8 cellular contexts compared by ENCODE assay signal in genomic region chr5:121962347-121962670, GRCh38. TPM values are rescaled to one million over a fixed set of nuclear protein-coding genes. Genes with fewer than 3 reads are reported as not detected.
DNase-seq lines count a peak whose midpoint lies in the region; ATAC-seq and TF ChIP-seq lines count a peak whose summit lies in the region.

No MANE protein-coding gene starts in this region.

- peaks cover 18% of the 10 kb centered on the region for H3K4me1 Mint-ChIP-seq in T-helper 2 cell treated with Interferon-gamma antibody and Interleukin-4, amounts not matched to agents 5 μg/mL and 100 μg/mL, for 36 hours (ENCODE audit: low read depth)

- peaks cover 10% of the 10 kb centered on the region for H3K36me3 Mint-ChIP-seq in T-helper 2 cell treated with Interferon-gamma antibody and Interleukin-4, amounts not matched to agents 5 μg/mL and 100 μg/mL, for 36 hours (ENCODE audit: low read depth)

- peak; percentile 32 for ATAC-seq in HG03060 (IDR thresholded peaks at IDR 0.05; ENCODE audit: low read depth, unreplicated experiment)

- H3K36me3 ChIP-seq in left ventricle myocardium inferior (no peaks in the 10 kb centered on the region), iPS-15b (ENCODE audit: control insufficient read depth, insufficient read depth, low read length) (no peaks in the 10 kb centered on the region), stomach (no peaks in the 10 kb centered on the region)

- H3K27ac ChIP-seq in left ventricle myocardium inferior (replicated peaks) (peak overlapping the region; percentile 73), stomach (peak overlapping the region in 4 of 5 donors; percentile 65 to 87 (median 74))

- WGBS in stomach, 5 donors: 0 to 1% (median 0%) methylated on average over 6 of the region's 6 CpGs

- TF ChIP-seq EP300 in stomach (IDR thresholded peaks at IDR 0.05): no peak

- H3K27ac Mint-ChIP-seq in T-helper 2 cell treated with Interferon-gamma antibody and Interleukin-4, amounts not matched to agents 5 μg/mL and 100 μg/mL, for 36 hours: peak overlapping the region; percentile 87

- peaks cover 4% of the 10 kb centered on the region for H3K27me3 Mint-ChIP-seq in T-helper 2 cell treated with Interferon-gamma antibody and Interleukin-4, amounts not matched to agents 5 μg/mL and 100 μg/mL, for 36 hours (ENCODE audit: low read depth)

- H3K9ac ChIP-seq in iPS-15b (ENCODE audit: low read depth, low read length): peak overlapping the region; percentile 70

- H3K4me3 Mint-ChIP-seq in T-helper 2 cell treated with Interferon-gamma antibody and Interleukin-4, amounts not matched to agents 5 μg/mL and 100 μg/mL, for 36 hours: peak overlapping the region; percentile 97

- peaks cover 27% of the 10 kb centered on the region for H3K4me1 ChIP-seq in left ventricle myocardium inferior
- no peaks in the 10 kb centered on the region for H3K4me1 ChIP-seq in iPS-15b (ENCODE audit: control insufficient read depth, insufficient read depth, low read length)
- H3K4me1 ChIP-seq in stomach: peaks cover 9 to 21% (median 15%) of the 10 kb centered on the region in 4 donors

- no peak for TF ChIP-seq POLR2A in stomach (IDR thresholded peaks at IDR 0.05)

- intact Hi-C loops in left ventricle myocardium inferior (cut with micrococcal nuclease) (loop anchor here (10.0 kb wide), 1 partner anchor 142 kb away; no protein-coding TSS in a partner anchor), cardiac septum (cut with DNase I) (loop anchor here (5.0 kb wide), 1 partner anchor 115 kb away; the partner anchor contains the start of gene LOX), stomach (cut with DNase I; ENCODE audit: low total_unique reads) (no loop called here)

- H3K4me3 ChIP-seq in left ventricle myocardium inferior (peak overlapping the region; percentile 96), iPS-15b (ENCODE audit: low read depth, low read length) (peak overlapping the region; percentile 71), stomach (peak overlapping the region; percentile 68 to 96 (median 80))

- DNase-seq in left ventricle myocardium inferior (no peak), cardiac septum (ENCODE audit: low spot score) (no peak), stomach (no peak), NCI-H187 treated with DMSO at 0.1 percent for 48 hours (lab: John Stamatoyannopoulos, UW) (no peak), NCI-H2081 (lab: John Stamatoyannopoulos, UW) (no peak)
- no peak for DNase-seq in T-helper 2 cell treated with Interferon-gamma antibody and Interleukin-4, amounts not matched to agents 5 μg/mL and 100 μg/mL, for 36 hours (ENCODE audit: low spot score)

- H3K9me3 Mint-ChIP-seq in T-helper 2 cell treated with Interferon-gamma antibody and Interleukin-4, amounts not matched to agents 5 μg/mL and 100 μg/mL, for 36 hours: peaks cover 7% of the 10 kb centered on the region

- no peak for TF ChIP-seq CTCF in left ventricle myocardium inferior (IDR thresholded peaks at IDR 0.05; ENCODE audit: borderline replicate concordance)
- TF ChIP-seq CTCF in stomach (IDR thresholded peaks at IDR 0.05): no peak

- H3K9me3 ChIP-seq in left ventricle myocardium inferior (replicated peaks) (peaks cover 15% of the 10 kb centered on the region), iPS-15b (ENCODE audit: control insufficient read depth, insufficient read depth, low read length) (no peaks in the 10 kb centered on the region), stomach (no peaks in the 10 kb centered on the region)

- H3K27me3 ChIP-seq in left ventricle myocardium inferior (ENCODE audit: low read depth): peaks cover 14% of the 10 kb centered on the region
- H3K27me3 ChIP-seq in iPS-15b (ENCODE audit: control insufficient read depth, insufficient read depth, low read length): no peaks in the 10 kb centered on the region
- H3K27me3 ChIP-seq in stomach: peaks cover 0 to 5% (median 0%) of the 10 kb centered on the region in 3 donors

RNA-seq across cellular contexts. Expression of gene SRFBP1, which starts 0.5 kb away (rescaled TPM):
- total RNA-seq in left ventricle myocardium inferior (8.6 TPM), cardiac septum (6.5 TPM), stomach (10 to 100 TPM in 3 of 5 donors, 1 to 10 TPM in 2; 4.1 to 25.7 (median 10.4) TPM)
- 1 to 10 TPM; 2.1 to 4.0 (median 3.8) TPM for polyA plus RNA-seq in stomach
